In genomic region chr6:10759312-10759839, GRCh38 we compare ENCODE assay signal across 8 cellular contexts. TPM values are rescaled to one million over a fixed set of nuclear protein-coding genes. Genes with fewer than 3 reads are reported as not detected.
DNase-seq lines count a peak whose midpoint lies in the region; ATAC-seq, FAIRE-seq and TF ChIP-seq lines count a peak whose summit lies in the region.

No MANE protein-coding gene starts in this region.

- H3K36me3 Mint-ChIP-seq in natural killer cell (peaks cover 15% of the 10 kb centered on the region), mesothelial cell of epicardium (peaks cover 36% of the 10 kb centered on the region)
- H3K36me3 Mint-ChIP-seq in natural killer cell treated with Interleukin-12 subunit alpha and Interleukin-12 subunit beta and Interleukin-15 and Interleukin-18, amount 100 ng/mL, for 72 hours: peaks cover 13% of the 10 kb centered on the region

- peak; percentile 63 for TF ChIP-seq CTCF in natural killer cell (IDR thresholded peaks at IDR 0.05)
- TF ChIP-seq CTCF in mesothelial cell of epicardium (IDR thresholded peaks at IDR 0.05; ENCODE audit: unreplicated experiment): peak; percentile 81

- intact Hi-C loops in natural killer cell (cut with micrococcal nuclease): loop anchor here (1.0 kb wide), 1 partner anchor 65 kb away; the partner anchor contains the start of genes C6orf52 and PAK1IP1

- no peak overlapping the region for H3K27ac Mint-ChIP-seq in natural killer cell
- no peak overlapping the region for H3K27ac Mint-ChIP-seq in natural killer cell treated with Interleukin-12 subunit alpha and Interleukin-12 subunit beta and Interleukin-15 and Interleukin-18, amount 100 ng/mL, for 72 hours
- peak overlapping the region; percentile 97 for H3K27ac Mint-ChIP-seq in mesothelial cell of epicardium

- no peak overlapping the region for H3K4me3 Mint-ChIP-seq in natural killer cell
- H3K4me3 Mint-ChIP-seq in natural killer cell treated with Interleukin-12 subunit alpha and Interleukin-12 subunit beta and Interleukin-15 and Interleukin-18, amount 100 ng/mL, for 72 hours: no peak overlapping the region
- no peak overlapping the region for H3K4me3 Mint-ChIP-seq in mesothelial cell of epicardium

- FAIRE-seq in RCC 7860 (lab: Jason Lieb, UNC) (peak; percentile 94), endometrium (lab: Jason Lieb, UNC) (peak; percentile 15)

- H3K4me1 Mint-ChIP-seq in natural killer cell (peaks cover 0 to 5% of the 10 kb centered on the region in 2 donors), mesothelial cell of epicardium (peaks cover 10% of the 10 kb centered on the region)
- H3K4me1 Mint-ChIP-seq in natural killer cell treated with Interleukin-12 subunit alpha and Interleukin-12 subunit beta and Interleukin-15 and Interleukin-18, amount 100 ng/mL, for 72 hours (ENCODE audit: low read depth in 2 of 2): peaks cover 0 to 7% of the 10 kb centered on the region in 2 donors

- DNase-seq in natural killer cell (no peak), RCC 7860 (ENCODE audit: low spot score) (peak; percentile 96), mesothelial cell of epicardium (ENCODE audit: low spot score in 2 of 2, unreplicated experiment in 2 of 2) (no peak), NCI-H1930 (lab: John Stamatoyannopoulos, UW) (no peak)
- no peak for DNase-seq in natural killer cell treated with Interleukin-12 subunit alpha and Interleukin-12 subunit beta and Interleukin-15 and Interleukin-18, amount 100 ng/mL, for 72 hours (ENCODE audit: low spot score)
- DNase-seq in stimulated activated CD4-positive, alpha-beta T cell treated with anti-CD3 and anti-CD28 coated beads, Interleukin-4, amount 100 ng/mL, for 4 hours: no peak

- H3K27me3 Mint-ChIP-seq in natural killer cell (ENCODE audit: low read depth in 2 of 2) (peaks cover 5 to 16% of the 10 kb centered on the region in 2 donors), mesothelial cell of epicardium (ENCODE audit: low read depth) (no peaks in the 10 kb centered on the region)
- H3K27me3 Mint-ChIP-seq in natural killer cell treated with Interleukin-12 subunit alpha and Interleukin-12 subunit beta and Interleukin-15 and Interleukin-18, amount 100 ng/mL, for 72 hours: peaks cover 0 to 8% of the 10 kb centered on the region in 2 donors

- ATAC-seq in natural killer cell (peak; percentile 55 to 82 (median 69)), HG02870 (IDR thresholded peaks at IDR 0.05; ENCODE audit: unreplicated experiment) (peak; percentile 72)
- ATAC-seq in natural killer cell treated with Interleukin-12 subunit alpha and Interleukin-12 subunit beta and Interleukin-15 and Interleukin-18, amount 100 ng/mL, for 72 hours: no peak

- H3K9me3 Mint-ChIP-seq in natural killer cell: no peaks in the 10 kb centered on the region
- H3K9me3 Mint-ChIP-seq in natural killer cell treated with Interleukin-12 subunit alpha and Interleukin-12 subunit beta and Interleukin-15 and Interleukin-18, amount 100 ng/mL, for 72 hours: no peaks in the 10 kb centered on the region
- no peaks in the 10 kb centered on the region for H3K9me3 Mint-ChIP-seq in mesothelial cell of epicardium

RNA-seq across cellular contexts. Expression of gene TMEM14B, which starts 11.8 kb away (rescaled TPM):
- total RNA-seq in natural killer cell (10 to 100 TPM; 21.0 to 38.4 (median 30.8) TPM), mesothelial cell of epicardium (56.1 to 58.5 TPM (median 57.3 TPM) in 3 replicates)
- 10 to 100 TPM; 43.9 to 63.4 TPM for total RNA-seq in natural killer cell treated with Interleukin-12 subunit alpha and Interleukin-12 subunit beta and Interleukin-15 and Interleukin-18, amount 100 ng/mL, for 72 hours

RNA-seq across cellular contexts. Expression of gene TMEM14C, which starts 36.5 kb away (rescaled TPM):
- total RNA-seq in natural killer cell: 10 to 100 TPM in 2 of 3 donors, 1 to 10 TPM in 1; 2.4 to 15.7 (median 14.3) TPM
- total RNA-seq in natural killer cell treated with Interleukin-12 subunit alpha and Interleukin-12 subunit beta and Interleukin-15 and Interleukin-18, amount 100 ng/mL, for 72 hours: 10 to 100 TPM; 12.0 to 27.4 TPM
- total RNA-seq in mesothelial cell of epicardium: 74.4 to 78.9 TPM (median 75.7 TPM) in 3 replicates

Comparison
In these comparisons a context has a peak if more than half of its experiments do, and no peak if none do; other contexts are left out.
1. ATAC-seq: peak in natural killer cell (3 of 3) and HG02870 (single experiment); none in natural killer cell treated with Interleukin-12 subunit alpha and Interleukin-12 subunit beta and Interleukin-15 and Interleukin-18, amount 100 ng/mL, for 72 hours (0 of 2).